18 cellular contexts compared by ENCODE assay signal in genomic region chr10:14384915-14385314, GRCh38. TPM values are rescaled to one million over a fixed set of nuclear protein-coding genes. Genes with fewer than 3 reads are reported as not detected.
DNase-seq lines count a peak whose midpoint lies in the region; ATAC-seq and TF ChIP-seq lines count a peak whose summit lies in the region.
"Had no signal": no experiment of that assay in that cellular context is flagged by ENCODE, and none has a peak within 500 bp of the region (broad histone marks: within the 10 kb centered on the region; RNA-seq: fewer than 3 reads in every experiment).

No MANE protein-coding gene starts in this region.

- DNase-seq in SKM-1 treated with dmso at 0.1 percent for 144 hours (lab: John Stamatoyannopoulos, UW; ENCODE audit: unreplicated experiment) (peak; percentile 1), SKM-1 (lab: John Stamatoyannopoulos, UW; ENCODE audit: unreplicated experiment) (no peak), pons (ENCODE audit: low spot score) (no peak), Karpas-422 (no peak)
- no peak for DNase-seq in stimulated activated naive B cell treated with anti-CD40 and anti-IgM and Interleukin-4, amounts not matched to agents 10 μg/mL and 1 μg/mL and 100 μg/mL, for 72 hours
- DNase-seq: C1 segment of cervical spinal cord, NCI-H1105, NCI-H187, NCI-H446, NCI-H774, OCI-M1, RPMI8226, SJCRH30 had no signal

- peaks cover 17% of the 10 kb centered on the region for H3K4me1 ChIP-seq in OCI-LY3 (ENCODE audit: low read length)
- no peaks in the 10 kb centered on the region for H3K4me1 ChIP-seq in Karpas-422 (ENCODE audit: low read length)
- H3K4me1 ChIP-seq: HAP-1, SJCRH30 had no signal

- no peaks in the 10 kb centered on the region for H3K9me2 ChIP-seq in Karpas-422 (replicated peaks; ENCODE audit: insufficient read depth, low read length)

- H3K27me3 ChIP-seq in OCI-LY3 (ENCODE audit: low read depth, low read length) (peaks cover 60% of the 10 kb centered on the region), Karpas-422 (ENCODE audit: low read length) (no peaks in the 10 kb centered on the region)
- H3K27me3 ChIP-seq: SJCRH30 had no signal

- H2AFZ ChIP-seq in OCI-LY3 (ENCODE audit: low read depth, low read length): no peak overlapping the region
- no peak overlapping the region for H2AFZ ChIP-seq in Karpas-422 (ENCODE audit: low read length)

- peaks cover 19 to 30% of the 10 kb centered on the region in 2 donors for H3K27me3 Mint-ChIP-seq in stimulated activated naive B cell treated with anti-CD40 and anti-IgM and Interleukin-4, amounts not matched to agents 10 μg/mL and 1 μg/mL and 100 μg/mL, for 72 hours

- peaks cover 22 to 52% of the 10 kb centered on the region in 2 donors for H3K4me1 Mint-ChIP-seq in stimulated activated naive B cell treated with anti-CD40 and anti-IgM and Interleukin-4, amounts not matched to agents 10 μg/mL and 1 μg/mL and 100 μg/mL, for 72 hours

- H3K4me3 Mint-ChIP-seq in stimulated activated naive B cell treated with anti-CD40 and anti-IgM and Interleukin-4, amounts not matched to agents 10 μg/mL and 1 μg/mL and 100 μg/mL, for 72 hours: peak overlapping the region in 1 of 2 donors; percentile 1

- ATAC-seq in esophagus mucosa (peak; percentile 86), GM18502 (IDR thresholded peaks at IDR 0.05; ENCODE audit: poor library complexity, unreplicated experiment) (no peak)
- ATAC-seq in stimulated activated naive B cell treated with anti-CD40 and anti-IgM and Interleukin-4, amounts not matched to agents 10 μg/mL and 1 μg/mL and 100 μg/mL, for 72 hours (replicated peaks): peak; percentile 63 to 65

- H3K4me3 ChIP-seq in OCI-LY3 (ENCODE audit: low read length) (no peak overlapping the region), Karpas-422 (ENCODE audit: low read length) (no peak overlapping the region)
- H3K4me3 ChIP-seq: HAP-1, SJCRH30 had no signal

- no peaks in the 10 kb centered on the region for H3K79me2 ChIP-seq in OCI-LY3 (ENCODE audit: low read length)
- H3K79me2 ChIP-seq in Karpas-422 (ENCODE audit: low read length): no peaks in the 10 kb centered on the region

- H3K27ac Mint-ChIP-seq in stimulated activated naive B cell treated with anti-CD40 and anti-IgM and Interleukin-4, amounts not matched to agents 10 μg/mL and 1 μg/mL and 100 μg/mL, for 72 hours: no peak overlapping the region

- H3K36me3 ChIP-seq in OCI-LY3 (replicated peaks; ENCODE audit: low read depth, low read length) (no peaks in the 10 kb centered on the region), Karpas-422 (ENCODE audit: insufficient read depth, low read length) (no peaks in the 10 kb centered on the region)
- H3K36me3 ChIP-seq: HAP-1, SJCRH30 had no signal

- no peak overlapping the region for H3K9ac ChIP-seq in OCI-LY3 (ENCODE audit: low read length)
- H3K9ac ChIP-seq in Karpas-422 (ENCODE audit: low read length): no peak overlapping the region

- H3K4me2 ChIP-seq in OCI-LY3 (ENCODE audit: low read length): peak overlapping the region; percentile 26
- no peak overlapping the region for H3K4me2 ChIP-seq in Karpas-422 (ENCODE audit: low read depth, low read length, poor library complexity, severe bottlenecking)

- peaks cover 0 to 4% of the 10 kb centered on the region in 2 donors for H3K9me3 Mint-ChIP-seq in stimulated activated naive B cell treated with anti-CD40 and anti-IgM and Interleukin-4, amounts not matched to agents 10 μg/mL and 1 μg/mL and 100 μg/mL, for 72 hours

- no peak for TF ChIP-seq CTCF in OCI-LY3 (IDR thresholded peaks at IDR 0.05; ENCODE audit: low read depth, low read length)

- H3K36me3 Mint-ChIP-seq in stimulated activated naive B cell treated with anti-CD40 and anti-IgM and Interleukin-4, amounts not matched to agents 10 μg/mL and 1 μg/mL and 100 μg/mL, for 72 hours: no peaks in the 10 kb centered on the region

- H4K20me1 ChIP-seq in OCI-LY3 (ENCODE audit: insufficient read depth, low read length) (no peaks in the 10 kb centered on the region), Karpas-422 (ENCODE audit: insufficient read depth, low read depth, low read length) (no peaks in the 10 kb centered on the region)

- H3K9me3 ChIP-seq in OCI-LY3 (ENCODE audit: insufficient read depth, low read length) (no peaks in the 10 kb centered on the region), Karpas-422 (ENCODE audit: low read length) (no peaks in the 10 kb centered on the region)
- H3K9me3 ChIP-seq: HAP-1, SJCRH30 had no signal

- no peak overlapping the region for H3K27ac ChIP-seq in OCI-LY3 (ENCODE audit: low read length)
- no peak overlapping the region for H3K27ac ChIP-seq in Karpas-422 (ENCODE audit: low read length)
- H3K27ac ChIP-seq: SJCRH30 had no signal

RNA-seq across cellular contexts. Expression of gene FRMD4A, which starts 54.2 kb away (rescaled TPM):
- 9.6 TPM for total RNA-seq in esophagus mucosa
- not detected in 2 replicates for total RNA-seq in Karpas-422 (2014; rRNA removed; shearing (Covaris generic); ENCODE audit: low replicate concordance)
- total RNA-seq: HT-29 had no signal
